8 cellular contexts compared by ENCODE assay signal in the genomic region with DNA sequence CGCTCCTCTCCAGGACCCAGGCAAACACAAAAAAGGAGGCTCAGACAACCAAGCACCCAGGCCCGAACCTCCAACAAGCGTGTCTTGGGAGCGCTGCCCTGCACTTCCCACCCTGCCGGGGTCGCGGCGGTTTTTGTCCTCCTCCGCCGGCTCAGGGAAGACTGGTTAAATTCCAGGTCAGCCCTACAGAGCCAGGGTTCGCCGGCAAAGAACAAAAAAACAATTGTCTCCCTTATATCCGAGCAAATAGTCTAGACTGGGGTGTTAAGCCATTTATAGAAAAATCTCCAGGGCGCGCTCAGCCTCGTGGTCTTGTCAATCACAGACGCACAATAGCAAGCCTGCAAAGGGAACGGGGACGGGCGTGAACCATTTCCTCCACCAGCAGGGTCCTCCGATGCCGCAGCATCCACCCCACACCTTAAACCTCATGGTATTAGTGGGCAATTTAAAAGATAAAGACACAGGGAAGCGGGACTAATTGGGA. TPM values are rescaled to one million over a fixed set of nuclear protein-coding genes. Genes with fewer than 3 reads are reported as not detected.
DNase-seq lines count a peak whose midpoint lies in the region; ATAC-seq and TF ChIP-seq lines count a peak whose summit lies in the region.

No MANE protein-coding gene starts in this region.

- H3K4me1 ChIP-seq in gastrocnemius medialis = no peaks in the 10 kb centered on the region

- peak overlapping the region; percentile 90 for H3K4me3 Mint-ChIP-seq in activated naive CD8-positive, alpha-beta T cell treated with anti-CD3 and anti-CD28 coated beads, Interleukin-2, amount 50 U/mL, for 24 hours

- H3K27me3 ChIP-seq in gastrocnemius medialis = peaks cover 8 to 16% (median 13%) of the 10 kb centered on the region in 3 donors

- ATAC-seq in activated naive CD8-positive, alpha-beta T cell treated with anti-CD3 and anti-CD28 coated beads, Interleukin-2, amount 50 U/mL, for 24 hours = no peak
- ATAC-seq in gastrocnemius medialis (no peak), left lobe of liver (no peak), HG02938 (IDR thresholded peaks at IDR 0.05; ENCODE audit: unreplicated experiment) (no peak)

- H3K36me3 ChIP-seq in gastrocnemius medialis = no peaks in the 10 kb centered on the region

- TF ChIP-seq CTCF in GM13976 (IDR thresholded peaks at IDR 0.05; ENCODE audit: borderline replicate concordance, control extremely low read depth, extremely low read depth, insufficient read depth, missing control alignments) (no peak), gastrocnemius medialis (IDR thresholded peaks at IDR 0.05 in 4 of 5, conservative IDR thresholded peaks at IDR 0.05 in 1 of 5) (no peak)

- peaks cover 12% of the 10 kb centered on the region for H3K36me3 Mint-ChIP-seq in activated naive CD8-positive, alpha-beta T cell treated with anti-CD3 and anti-CD28 coated beads, Interleukin-2, amount 50 U/mL, for 24 hours (ENCODE audit: low read depth)

- no peaks in the 10 kb centered on the region for H3K9me3 ChIP-seq in gastrocnemius medialis

- in situ Hi-C loops in GM13976 (cut with MboI; ENCODE audit: low sequenced_read_pairs, unreplicated experiment) (no loop called here), gastrocnemius medialis (cut with MboI; ENCODE audit: low sequenced_read_pairs in 4 of 4) (no loop called here)

- TF ChIP-seq POLR2A in gastrocnemius medialis (IDR thresholded peaks at IDR 0.05) = no peak

- H3K4me1 Mint-ChIP-seq in activated naive CD8-positive, alpha-beta T cell treated with anti-CD3 and anti-CD28 coated beads, Interleukin-2, amount 50 U/mL, for 24 hours = peaks cover 41% of the 10 kb centered on the region

- intact Hi-C loops in gastrocnemius medialis (cut with DNase I; ENCODE audit: low total_unique reads) = no loop called here

- H3K27me3 Mint-ChIP-seq in activated naive CD8-positive, alpha-beta T cell treated with anti-CD3 and anti-CD28 coated beads, Interleukin-2, amount 50 U/mL, for 24 hours = peaks cover 24% of the 10 kb centered on the region

- peaks cover 5% of the 10 kb centered on the region for H3K9me3 Mint-ChIP-seq in activated naive CD8-positive, alpha-beta T cell treated with anti-CD3 and anti-CD28 coated beads, Interleukin-2, amount 50 U/mL, for 24 hours

- H3K4me3 ChIP-seq in iPS-11a (ENCODE audit: low read depth, low read length) (peak overlapping the region; percentile 62), gastrocnemius medialis (peak overlapping the region; percentile 51 to 57 (median 52))

- H3K27ac Mint-ChIP-seq in activated naive CD8-positive, alpha-beta T cell treated with anti-CD3 and anti-CD28 coated beads, Interleukin-2, amount 50 U/mL, for 24 hours = peak overlapping the region; percentile 95

- peak overlapping the region in 1 of 4 donors; percentile 9 for H3K27ac ChIP-seq in gastrocnemius medialis

- peak; percentile 67 for DNase-seq in GM13976 (ENCODE audit: low spot score)
- DNase-seq in activated naive CD8-positive, alpha-beta T cell treated with anti-CD3 and anti-CD28 coated beads, Interleukin-2, amount 50 U/mL, for 24 hours = peak; percentile 25
- no peak for DNase-seq in gastrocnemius medialis
- DNase-seq in GM03348 (ENCODE audit: low spot score) = no peak
- DNase-seq in left lobe of liver (ENCODE audit: low spot score) = no peak
- no peak for DNase-seq in activated CD4-positive, CD25-positive, alpha-beta regulatory T cell treated with anti-CD3 and anti-CD28 coated beads, Interleukin-2, amount 50 U/mL, for 72 hours

RNA-seq across cellular contexts. Expression of a gene that starts 46.9 kb away (rescaled TPM):
- total RNA-seq in gastrocnemius medialis = 1 to 10 TPM; 1.6 to 7.5 (median 3.9) TPM
- total RNA-seq in left lobe of liver = 2.8 TPM

Comparison
In these comparisons a context has a peak if more than half of its experiments do, and no peak if none do; other contexts are left out.
1. DNase-seq: peak in GM13976 (single experiment) and activated naive CD8-positive, alpha-beta T cell treated with anti-CD3 and anti-CD28 coated beads, Interleukin-2, amount 50 U/mL, for 24 hours (single experiment); none in gastrocnemius medialis (0 of 2), GM03348 (single experiment), left lobe of liver (single experiment) and activated CD4-positive, CD25-positive, alpha-beta regulatory T cell treated with anti-CD3 and anti-CD28 coated beads, Interleukin-2, amount 50 U/mL, for 72 hours (single experiment).